ENCODE assay signal across 8 cellular contexts in the genomic region with DNA sequence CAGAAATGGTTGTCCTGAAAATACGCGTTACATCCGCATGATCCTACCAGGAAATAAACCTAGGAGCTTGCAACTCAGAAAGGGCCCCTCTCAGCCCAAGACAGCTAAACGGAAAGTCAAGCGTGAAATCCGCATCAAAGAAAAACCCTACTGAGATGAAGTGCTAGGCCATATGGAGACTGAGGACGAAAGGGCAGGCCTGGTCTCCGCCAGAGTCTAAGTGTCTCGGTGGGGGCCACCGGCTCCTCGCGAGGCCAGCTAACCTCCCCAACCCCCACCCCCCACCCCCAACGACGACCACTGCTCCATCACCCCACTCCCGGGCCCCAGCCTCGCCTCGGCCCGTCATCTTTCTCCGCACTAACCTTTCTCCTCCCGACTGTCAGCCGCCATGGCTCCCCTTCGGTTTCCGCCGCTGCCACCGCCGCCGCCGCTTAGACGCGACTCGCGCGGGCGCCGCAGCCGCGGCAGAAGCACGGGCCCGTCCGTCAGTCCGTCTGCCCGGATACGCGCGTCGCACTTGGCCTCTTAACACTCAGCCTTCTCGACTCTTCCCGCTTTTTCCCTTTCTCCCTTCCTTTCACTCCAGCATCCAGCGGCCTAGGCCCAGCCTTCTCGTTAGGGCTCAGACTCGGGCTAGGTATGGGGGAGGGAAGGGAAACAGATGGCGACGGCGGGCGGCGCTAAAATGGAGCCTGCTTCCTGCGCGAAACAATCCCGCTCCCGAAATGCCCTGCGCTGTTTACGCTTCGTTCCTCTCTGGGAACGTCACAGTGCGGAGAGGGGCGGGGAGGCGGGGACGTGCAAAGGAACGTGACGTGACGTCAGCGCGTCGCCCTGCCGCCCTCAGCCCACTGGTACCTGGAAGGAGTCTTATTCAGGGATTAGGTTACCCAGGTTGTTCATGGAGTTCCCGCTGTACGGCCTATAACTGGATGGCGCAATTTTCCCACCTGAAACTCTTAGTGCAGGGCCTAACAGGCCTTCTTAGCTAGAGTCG. TPM values are rescaled to one million over a fixed set of nuclear protein-coding genes. Genes with fewer than 3 reads are reported as not detected.
DNase-seq lines count a peak whose midpoint lies in the region; ATAC-seq, FAIRE-seq and TF ChIP-seq lines count a peak whose summit lies in the region.

A gene (minus strand): TSS at position 730 of the 1,000 bp plus-strand sequence. CDS start 337 bp downstream, at position 393.

- CTCF ChIA-PET in HepG2 (lab: Yijun Ruan, JAX; ENCODE audit: low intra/inter-chr PET ratio, low total read pairs): no interaction called here

- peaks cover 0 to 3% of the 10 kb centered on the region in 2 experiments; a peak in 2 of 5 replicates for H3K36me3 ChIP-seq in HepG2 (replicated peaks in 1 of 2; ENCODE audit: control insufficient read depth in 1 of 2, insufficient read depth in 2 of 2, low read length in 2 of 2)

- H3K27ac ChIP-seq in HepG2 (ENCODE audit: extremely low read length, insufficient read depth, low read length): peak within 1 kb of the TSS; percentile 89

- peak within 1 kb of the TSS; percentile 94 for H2AFZ ChIP-seq in HepG2 (ENCODE audit: low read length)

- H3K9ac ChIP-seq in HepG2 (ENCODE audit: insufficient read depth, low read depth, low read length): peak within 1 kb of the TSS; percentile 97

- peak; percentile 98 for FAIRE-seq in HepG2 (lab: Jason Lieb, UNC)

- peak; percentile 84 to 89 for TF ChIP-seq POLR2A in HepG2 (IDR thresholded peaks at IDR 0.05; ENCODE audit: insufficient read depth in 1 of 2, low read depth in 2 of 2, low read length in 2 of 2)

- intact Hi-C loops in HepG2 (cut with micrococcal nuclease; ENCODE audit: unreplicated experiment): no loop called here

- POLR2A ChIA-PET in HepG2 (lab: Yijun Ruan, JAX): interaction anchor here (0.6 to 1.3 kb wide), 2 partner anchors 11 to 749 kb away, joined by 3 read pairs; no protein-coding TSS in a partner anchor

- WGBS in HepG2 (ENCODE audit: low lambda C conversion rate): 3% methylated on average over 38 of the region's 79 CpGs

- in situ Hi-C loops in HepG2 (cut with HindIII; ENCODE audit: extremely low pct_ligation_motif_present, low pct_unique_long_range_greater_than_20kb): no loop called here

- BruUV-seq in HepG2 (replicated peaks; lab: Mats Ljungman, UMichigan): no TSS peak

- TF ChIP-seq RAD21 in HepG2 (CRISPR knock-in tag; IDR thresholded peaks at IDR 0.05): 0 out of 2 replicates have a peak, but pooled peaks have one; percentile 29

- peaks cover 43% of the 10 kb centered on the region for H4K20me1 ChIP-seq in HepG2 (ENCODE audit: insufficient read depth, low read length)

- no peaks in the 10 kb centered on the region for H3K9me3 ChIP-seq in HepG2 (ENCODE audit: low read length)

- DNase-seq in CD1c-positive myeloid dendritic cell (ENCODE audit: extremely low spot score): peak; percentile 98
- peak; percentile 96 for DNase-seq in NCI-H82 (lab: John Stamatoyannopoulos, UW)
- DNase-seq in activated CD4-positive, alpha-beta T cell treated with anti-CD3 and anti-CD28 coated beads, Interleukin-2, amount 50 U/mL, for 48 hours: peak; percentile 95 to 97
- peak; percentile 94 to 98 for DNase-seq in dermis microvascular lymphatic vessel endothelial cell (ENCODE audit: low read depth in 2 of 2)
- DNase-seq in HepG2 (ENCODE audit: low spot score): peak; percentile 90
- peak; percentile 95 for DNase-seq in stimulated activated CD4-positive, alpha-beta T cell treated with anti-CD3 and anti-CD28 coated beads, Interleukin-4, amount 100 ng/mL, for 1 hour

- peak within 1 kb of the TSS; percentile 88 for H3K4me2 ChIP-seq in HepG2 (ENCODE audit: low read depth, low read length)

- H3K4me3 ChIP-seq in HepG2 (replicated peaks in 1 of 3; ENCODE audit: insufficient read depth in 1 of 3, low read depth in 2 of 3, low read length in 3 of 3): peak within 1 kb of the TSS; percentile 86 to 96 (median 90)

- ATAC-seq in GM19397 (IDR thresholded peaks at IDR 0.05; ENCODE audit: unreplicated experiment) (peak; percentile 98), HG03571 (IDR thresholded peaks at IDR 0.05; ENCODE audit: unreplicated experiment) (peak; percentile 96), HepG2 (peak; percentile 97)

- TF ChIP-seq CTCF in HepG2 (CRISPR knock-in tag; IDR thresholded peaks at IDR 0.05): peak; percentile 31

- peaks cover 33% of the 10 kb centered on the region for H3K4me1 ChIP-seq in HepG2 (ENCODE audit: insufficient read depth, low read length)

- H3K79me2 ChIP-seq in HepG2 (ENCODE audit: insufficient read depth, low read length): peaks cover 51% of the 10 kb centered on the region

- no peaks in the 10 kb centered on the region; a peak in 1 of 5 replicates for H3K27me3 ChIP-seq in HepG2 (ENCODE audit: control insufficient read depth in 1 of 2, insufficient read depth in 2 of 2, low read length in 2 of 2)

- peak in 1 of 2 experiments; percentile 25; a peak in 1 of 4 replicates for TF ChIP-seq EP300 in HepG2 (IDR thresholded peaks at IDR 0.05; ENCODE audit: low read depth in 2 of 2, low read length in 2 of 2)
- TF ChIP-seq EP300 in HepG2 (CRISPR knock-in tag; IDR thresholded peaks at IDR 0.05; ENCODE audit: borderline replicate concordance): peak; percentile 16; the same call in 1 of the 2 replicates

TF ChIP-seq in HepG2, 621 proteins besides CTCF, POLR2A, EP300 and RAD21 (continues in another document):
- peak; percentile 86; the same call in 1 of the 2 replicates for TF ChIP-seq REPIN1 (CRISPR knock-in tag; IDR thresholded peaks at IDR 0.05; ENCODE audit: borderline replicate concordance, low read depth)
- TF ChIP-seq RFX1 (IDR thresholded peaks at IDR 0.05): no peak
- no peak for TF ChIP-seq TOE1 (CRISPR knock-in tag; IDR thresholded peaks at IDR 0.05)
- TF ChIP-seq ZMAT3 (CRISPR knock-in tag; conservative IDR thresholded peaks at IDR 0.05): peak; percentile 96
- no peak for TF ChIP-seq ZNF30 (CRISPR knock-in tag; IDR thresholded peaks at IDR 0.05)
- no peak for TF ChIP-seq LCORL (IDR thresholded peaks at IDR 0.05)
- peak; percentile 56; the same call in 1 of the 2 replicates for TF ChIP-seq LCORL (CRISPR knock-in tag; IDR thresholded peaks at IDR 0.05)
- TF ChIP-seq, protein P1, sequence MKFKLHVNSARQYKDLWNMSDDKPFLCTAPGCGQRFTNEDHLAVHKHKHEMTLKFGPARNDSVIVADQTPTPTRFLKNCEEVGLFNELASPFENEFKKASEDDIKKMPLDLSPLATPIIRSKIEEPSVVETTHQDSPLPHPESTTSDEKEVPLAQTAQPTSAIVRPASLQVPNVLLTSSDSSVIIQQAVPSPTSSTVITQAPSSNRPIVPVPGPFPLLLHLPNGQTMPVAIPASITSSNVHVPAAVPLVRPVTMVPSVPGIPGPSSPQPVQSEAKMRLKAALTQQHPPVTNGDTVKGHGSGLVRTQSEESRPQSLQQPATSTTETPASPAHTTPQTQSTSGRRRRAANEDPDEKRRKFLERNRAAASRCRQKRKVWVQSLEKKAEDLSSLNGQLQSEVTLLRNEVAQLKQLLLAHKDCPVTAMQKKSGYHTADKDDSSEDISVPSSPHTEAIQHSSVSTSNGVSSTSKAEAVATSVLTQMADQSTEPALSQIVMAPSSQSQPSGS (CRISPR knock-in tag; IDR thresholded peaks at IDR 0.05): peak; percentile 95
- no peak for TF ChIP-seq ZNF670 (CRISPR knock-in tag; IDR thresholded peaks at IDR 0.05; ENCODE audit: borderline replicate concordance)
- TF ChIP-seq, protein P2, sequence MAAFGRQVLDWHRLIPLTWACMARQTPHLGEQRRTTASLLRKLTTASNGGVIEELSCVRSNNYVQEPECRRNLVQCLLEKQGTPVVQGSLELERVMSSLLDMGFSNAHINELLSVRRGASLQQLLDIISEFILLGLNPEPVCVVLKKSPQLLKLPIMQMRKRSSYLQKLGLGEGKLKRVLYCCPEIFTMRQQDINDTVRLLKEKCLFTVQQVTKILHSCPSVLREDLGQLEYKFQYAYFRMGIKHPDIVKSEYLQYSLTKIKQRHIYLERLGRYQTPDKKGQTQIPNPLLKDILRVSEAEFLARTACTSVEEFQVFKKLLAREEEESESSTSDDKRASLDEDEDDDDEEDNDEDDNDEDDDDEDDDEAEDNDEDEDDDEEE (CRISPR knock-in tag; IDR thresholded peaks at IDR 0.05): no peak

RNA-seq across cellular contexts. Expression of the gene that starts here (rescaled TPM):
- total RNA-seq in dermis microvascular lymphatic vessel endothelial cell (24.9 and 31.6 TPM in 2 replicates), HepG2 (2016; rRNA removed; fragmentation: Illumina TruSeq; extraction: Trizol) (56.3 and 56.8 TPM in 2 replicates)
- total RNA-seq in HepG2 (2016; cell fraction: cytosol; rRNA removed; fragmentation: Illumina TruSeq; extraction: Trizol; ENCODE audit: low read depth): 1.9 and 4.4 TPM in 2 replicates
- 49.2 and 58.7 TPM in 2 replicates for total RNA-seq in HepG2 (2016; cell fraction: insoluble cytoplasmic fraction; rRNA removed; fragmentation: Illumina TruSeq; extraction: Trizol)
- total RNA-seq in HepG2 (2016; cell fraction: membrane; rRNA removed; fragmentation: Illumina TruSeq; extraction: Trizol): 8.4 and 10.2 TPM in 2 replicates
- total RNA-seq in HepG2 (2016; cell fraction: nucleus; rRNA removed; fragmentation: Illumina TruSeq; extraction: Trizol): 74.0 and 79.2 TPM in 2 replicates
- polyA plus RNA-seq in HepG2 (2011; rRNA removed): 37.3 and 38.3 TPM in 2 replicates
- 13.8 and 17.3 TPM in 2 replicates for polyA plus RNA-seq in HepG2 (2011; cell fraction: cytosol; rRNA removed)
- polyA plus RNA-seq in HepG2 (2011; cell fraction: nucleus; rRNA removed): 66.8 and 81.0 TPM in 2 replicates
- polyA plus RNA-seq in HepG2 (2012): 48.2 and 55.5 TPM in 2 replicates
- polyA plus RNA-seq in HepG2 (2016; cell fraction: cytosol; fragmentation: Illumina TruSeq; extraction: Trizol; ENCODE audit: low read depth): 1.6 and 1.7 TPM in 2 replicates
- polyA plus RNA-seq in HepG2 (2016; cell fraction: insoluble cytoplasmic fraction; fragmentation: Illumina TruSeq; extraction: Trizol; ENCODE audit: low read depth): 56.1 TPM in 2 replicates
- 4.1 and 5.0 TPM in 2 replicates for polyA plus RNA-seq in HepG2 (2016; cell fraction: membrane; fragmentation: Illumina TruSeq; extraction: Trizol; ENCODE audit: low read depth)
- 75.1 and 77.3 TPM in 2 replicates for polyA plus RNA-seq in HepG2 (2016; cell fraction: nucleus; fragmentation: Illumina TruSeq; extraction: Trizol; ENCODE audit: insufficient read depth, low read depth)
- 18.4 and 19.2 TPM in 2 replicates for polyA minus RNA-seq in HepG2 (2011; rRNA and poly(A)+ RNA removed; ENCODE audit: low replicate concordance)
- 12.6 and 15.7 TPM in 2 replicates for polyA minus RNA-seq in HepG2 (2011; cell fraction: cytosol; rRNA and poly(A)+ RNA removed)
- 222 and 253 TPM in 2 replicates for polyA minus RNA-seq in HepG2 (2011; cell fraction: nucleus; rRNA and poly(A)+ RNA removed)

Comparison
In these comparisons a context has a peak if more than half of its experiments do, and no peak if none do; other contexts are left out.
1. Peak in every context shown above with its lines: DNase-seq, ATAC-seq, H3K4me3 ChIP-seq and H3K27ac ChIP-seq.